ENCODE assay signal across 18 cellular contexts in genomic region chr15:45132844-45133560, GRCh38. TPM values are rescaled to one million over a fixed set of nuclear protein-coding genes. Genes with fewer than 3 reads are reported as not detected.
A peak's percentile ranks its signal among the peaks of the same experiment; 100 is the strongest.
DNase-seq lines count a peak whose midpoint lies in the region; ATAC-seq, FAIRE-seq and TF ChIP-seq lines count a peak whose summit lies in the region.
"Had no signal": no experiment of that assay in that cellular context is flagged by ENCODE, and none has a peak within 500 bp of the region (broad histone marks: within the 10 kb centered on the region; RNA-seq: fewer than 3 reads in every experiment).

No MANE protein-coding gene starts in this region.

- H3K36me3 Mint-ChIP-seq in stimulated activated memory B cell treated with anti-CD40 and anti-IgM and Interleukin-4, amounts not matched to agents 10 μg/mL and 1 μg/mL and 100 μg/mL, for 72 hours, result no peaks in the 10 kb centered on the region
- H3K36me3 Mint-ChIP-seq: CD4-positive, alpha-beta memory T cell had no signal

- H4K8ac ChIP-seq in H1 (ENCODE audit: extremely low read depth, insufficient read depth, low read length) (no peak overlapping the region), neuronal stem cell (ENCODE audit: low read depth, low read length) (no peak overlapping the region)

- no peaks in the 10 kb centered on the region for H3K79me1 ChIP-seq in H1 (ENCODE audit: low read depth, low read length)
- no peaks in the 10 kb centered on the region for H3K79me1 ChIP-seq in neuronal stem cell (ENCODE audit: low read depth, low read length)

- peak overlapping the region; percentile 43; the same call in 1 of the 2 replicates for H2BK12ac ChIP-seq in H1 (ENCODE audit: low read depth, low read length)
- H2BK12ac ChIP-seq in neuronal stem cell (ENCODE audit: low read length), result no peak overlapping the region

- no peak overlapping the region for H4K91ac ChIP-seq in H1 (replicated peaks; ENCODE audit: insufficient read length, low read length)
- H4K91ac ChIP-seq in neuronal stem cell (ENCODE audit: low read depth, low read length, poor library complexity), result no peak overlapping the region

- H3K4me3 ChIP-seq in PC-3 (ENCODE audit: low read length), result no peak overlapping the region
- no peak overlapping the region for H3K4me3 ChIP-seq in H1 (ENCODE audit: extremely low read depth in 1 of 4, insufficient read depth in 2 of 4, low read depth in 3 of 4, low read length in 4 of 4)
- no peak overlapping the region for H3K4me3 ChIP-seq in neuronal stem cell (ENCODE audit: low read length in 2 of 2)
- no peak overlapping the region for H3K4me3 ChIP-seq in MG63
- H3K4me3 ChIP-seq: A549, GM12878 had no signal

- peak; percentile 17 for DNase-seq in ELR (ENCODE audit: low read depth)
- peak; percentile 19 for DNase-seq in PC-3
- DNase-seq in H1 (ENCODE audit: low read depth in 1 of 2, low spot score in 2 of 2), result no peak
- DNase-seq in neuronal stem cell (ENCODE audit: low spot score), result no peak
- no peak for DNase-seq in anterior cingulate cortex (lab: John Stamatoyannopoulos, UW)
- DNase-seq in MG63, result no peak
- DNase-seq: CD4-positive, alpha-beta memory T cell; GOT3; KBM-7; MV-4-11; NCI-H2227 treated with DMSO at 0.1 percent for 48 hours; OCI-M1; RPMI8226; SIG-M5 had no signal

- no peak for TF ChIP-seq EP300 in H1 (IDR thresholded peaks at IDR 0.05; ENCODE audit: borderline replicate concordance in 1 of 2, low read depth in 2 of 2, low read length in 2 of 2)

- H2AFZ ChIP-seq in PC-3 (ENCODE audit: low read length) (no peak overlapping the region), H1 (ENCODE audit: low read length) (no peak overlapping the region), neuronal stem cell (ENCODE audit: low read length) (no peak overlapping the region)

- H3K23me2 ChIP-seq in H1 (ENCODE audit: low read depth, low read length), result peaks cover 5% of the 10 kb centered on the region; the same call in 1 of the 2 replicates

- TF ChIP-seq POLR2A in H1 (IDR thresholded peaks at IDR 0.05; ENCODE audit: control extremely low read depth in 1 of 2, low read depth in 2 of 2, low read length in 2 of 2), result no peak

- H3K9me3 Mint-ChIP-seq in stimulated activated memory B cell treated with anti-CD40 and anti-IgM and Interleukin-4, amounts not matched to agents 10 μg/mL and 1 μg/mL and 100 μg/mL, for 72 hours, result no peaks in the 10 kb centered on the region

- H3K27ac Mint-ChIP-seq in stimulated activated memory B cell treated with anti-CD40 and anti-IgM and Interleukin-4, amounts not matched to agents 10 μg/mL and 1 μg/mL and 100 μg/mL, for 72 hours, result no peak overlapping the region

- H3K4me1 Mint-ChIP-seq in stimulated activated memory B cell treated with anti-CD40 and anti-IgM and Interleukin-4, amounts not matched to agents 10 μg/mL and 1 μg/mL and 100 μg/mL, for 72 hours, result peaks cover 25% of the 10 kb centered on the region

- H3K27me3 ChIP-seq in PC-3 (ENCODE audit: low read length) (no peaks in the 10 kb centered on the region), H1 (replicated peaks in 1 of 4; ENCODE audit: control insufficient read depth in 3 of 4, extremely low read depth in 1 of 4, insufficient read depth in 3 of 4, low read length in 3 of 4) (peaks cover 78 to 93% (median 86%) of the 10 kb centered on the region in 4 experiments), neuronal stem cell (ENCODE audit: control insufficient read depth in 3 of 3, insufficient read depth in 3 of 3, low read depth in 1 of 3, low read length in 3 of 3) (peaks cover 35 to 93% (median 84%) of the 10 kb centered on the region in 3 experiments), MG63 (no peaks in the 10 kb centered on the region)

- no peak overlapping the region for H4K5ac ChIP-seq in H1 (ENCODE audit: insufficient read length, low read depth, low read length)

- no peak overlapping the region for H3K4me3 Mint-ChIP-seq in stimulated activated memory B cell treated with anti-CD40 and anti-IgM and Interleukin-4, amounts not matched to agents 10 μg/mL and 1 μg/mL and 100 μg/mL, for 72 hours

- H4K20me1 ChIP-seq in PC-3 (ENCODE audit: low read length), result no peaks in the 10 kb centered on the region
- peaks cover 0 to 2% of the 10 kb centered on the region in 2 experiments for H4K20me1 ChIP-seq in H1 (replicated peaks in 1 of 2; ENCODE audit: control insufficient read depth in 1 of 2, insufficient read depth in 2 of 2, low read length in 2 of 2)

- intact Hi-C loops in PC-3 (cut with micrococcal nuclease), result no loop called here

- no peak overlapping the region for H3K9ac ChIP-seq in PC-3 (ENCODE audit: low read length)
- no peak overlapping the region for H3K9ac ChIP-seq in H1 (replicated peaks in 1 of 4; ENCODE audit: extremely low read depth in 1 of 4, low read depth in 3 of 4, low read length in 3 of 4)
- H3K9ac ChIP-seq in neuronal stem cell (ENCODE audit: low read depth, low read length, poor library complexity), result no peak overlapping the region

- H3K9me3 ChIP-seq in PC-3 (ENCODE audit: low read length) (no peaks in the 10 kb centered on the region), H1 (ENCODE audit: insufficient read depth in 2 of 2, low read depth in 1 of 2, low read length in 1 of 2) (no peaks in the 10 kb centered on the region), neuronal stem cell (replicated peaks in 1 of 2; ENCODE audit: control insufficient read depth in 2 of 2, insufficient read depth in 1 of 2, low read depth in 1 of 2, low read length in 2 of 2) (peaks cover 3 to 6% of the 10 kb centered on the region in 2 donors), MG63 (no peaks in the 10 kb centered on the region)
- H3K9me3 ChIP-seq: A549 had no signal

- FAIRE-seq in H1 (lab: Jason Lieb, UNC), result no peak
- FAIRE-seq: A549, GM12878 had no signal

- no TSS peak for BruUV-seq in PC-3 (replicated peaks; lab: Mats Ljungman, UMichigan)

- CTCF ChIA-PET in PC-3 (lab: Charles Lee) (no interaction called here), H1 (lab: Charles Lee; ENCODE audit: partially characterized antibody) (interaction anchor here (0.6 to 7.9 kb wide), 8 partner anchors 9 to 1128 kb away, joined by 3 to 45 read pairs (median 7); partner anchors contain the start of genes DUOX2 and DUOXA2)

- POLR2A ChIA-PET in PC-3 (lab: Charles Lee; ENCODE audit: unreplicated experiment), result no interaction called here
- POLR2A ChIA-PET in H1 (lab: Charles Lee; ENCODE audit: partially characterized antibody), result interaction anchor here (1.9 kb wide), 1 partner anchor 17 kb away, joined by 4 read pairs; no protein-coding TSS in a partner anchor

- no peaks in the 10 kb centered on the region for H3K36me3 ChIP-seq in PC-3 (ENCODE audit: low read depth, low read length)
- H3K36me3 ChIP-seq in H1 (ENCODE audit: control insufficient read depth in 2 of 4, insufficient read depth in 4 of 4, low read length in 3 of 4), result no peaks in the 10 kb centered on the region
- H3K36me3 ChIP-seq in neuronal stem cell (replicated peaks in 1 of 2; ENCODE audit: control insufficient read depth in 2 of 2, insufficient read depth in 2 of 2, low read length in 2 of 2), result no peaks in the 10 kb centered on the region
- H3K36me3 ChIP-seq in MG63, result no peaks in the 10 kb centered on the region

- H3K4me1 ChIP-seq in PC-3 (ENCODE audit: insufficient read depth, low read length), result no peaks in the 10 kb centered on the region; the same call in 1 of the 2 replicates
- H3K4me1 ChIP-seq in H1 (replicated peaks in 1 of 4; ENCODE audit: control insufficient read depth in 3 of 4, insufficient read depth in 4 of 4, low read length in 3 of 4), result peaks cover 0 to 10% (median 6%) of the 10 kb centered on the region in 4 experiments; a peak in 5 of 7 replicates
- H3K4me1 ChIP-seq in neuronal stem cell (ENCODE audit: control insufficient read depth in 2 of 2, insufficient read depth in 1 of 2, low read depth in 1 of 2, low read length in 2 of 2), result no peaks in the 10 kb centered on the region
- H3K4me1 ChIP-seq: A549 had no signal

- H2BK120ac ChIP-seq in H1 (replicated peaks; ENCODE audit: low read depth, low read length), result no peak overlapping the region
- no peak overlapping the region for H2BK120ac ChIP-seq in neuronal stem cell (ENCODE audit: low read depth, low read length)

- H2AK5ac ChIP-seq in H1 (ENCODE audit: low read depth, low read length) (no peak overlapping the region), neuronal stem cell (ENCODE audit: low read depth, low read length) (no peak overlapping the region)

- H3K14ac ChIP-seq in H1 (ENCODE audit: insufficient read length), result no peak overlapping the region
- H3K14ac ChIP-seq in neuronal stem cell (ENCODE audit: low read length), result peak overlapping the region; percentile 1

- peaks cover 76% of the 10 kb centered on the region for H3K27me3 Mint-ChIP-seq in stimulated activated memory B cell treated with anti-CD40 and anti-IgM and Interleukin-4, amounts not matched to agents 10 μg/mL and 1 μg/mL and 100 μg/mL, for 72 hours

- no peak overlapping the region for H3K4me2 ChIP-seq in PC-3 (ENCODE audit: low read length)
- no peak overlapping the region for H3K4me2 ChIP-seq in H1 (ENCODE audit: insufficient read depth in 1 of 2, low read depth in 2 of 2, low read length in 2 of 2)
- H3K4me2 ChIP-seq in neuronal stem cell (ENCODE audit: insufficient read depth, low read length, poor library complexity, severe bottlenecking), result no peak overlapping the region
- H3K4me2 ChIP-seq: A549 had no signal

- H2BK15ac ChIP-seq in H1 (ENCODE audit: low read length) (no peak overlapping the region; the same call in 1 of the 2 replicates), neuronal stem cell (ENCODE audit: low read length) (no peak overlapping the region)

- no peak overlapping the region for H3K18ac ChIP-seq in H1 (ENCODE audit: extremely low read depth, low read length)
- no peak overlapping the region for H3K18ac ChIP-seq in neuronal stem cell (ENCODE audit: low read length)

- 74% methylated on average over 3 of the region's 3 CpGs; no CpG with 5 or more reads in 1 of the 2 experiments for WGBS in H1 (ENCODE audit: extremely low coverage in 1 of 2, insufficient coverage in 1 of 2, insufficient read length in 1 of 2, insufficient replicate concordance in 2 of 2, low coverage in 1 of 2, low lambda C conversion rate in 2 of 2, missing lambda C conversion rate in 1 of 2), 2 experiments
- WGBS in neuronal stem cell (ENCODE audit: extremely low coverage in 2 of 2, insufficient read length in 2 of 2, insufficient replicate concordance in 1 of 2), 2 donors, result no CpG with 5 or more reads among the region's 3 CpGs

- ATAC-seq in PC-3, result peak; percentile 35
- ATAC-seq in stimulated activated memory B cell treated with anti-CD40 and anti-IgM and Interleukin-4, amounts not matched to agents 10 μg/mL and 1 μg/mL and 100 μg/mL, for 72 hours, result no peak
- ATAC-seq: GM12878 had no signal

- H3K27ac ChIP-seq in PC-3 (ENCODE audit: low read length) (no peak overlapping the region), H1 (ENCODE audit: low read depth, low read length) (no peak overlapping the region), neuronal stem cell (replicated peaks; ENCODE audit: low read length) (no peak overlapping the region)
- H3K27ac ChIP-seq: A549 had no signal

- H2BK20ac ChIP-seq in H1 (ENCODE audit: low read length), result no peak overlapping the region

- TF ChIP-seq CTCF in PC-3 (conservative IDR thresholded peaks at IDR 0.05; ENCODE audit: low read depth, low read length), result no peak
- TF ChIP-seq CTCF in H1 (IDR thresholded peaks at IDR 0.05; ENCODE audit: control extremely low read depth in 1 of 3, insufficient read depth in 1 of 3, low read depth in 1 of 3, low read length in 3 of 3), result no peak

- no peaks in the 10 kb centered on the region for H3F3A ChIP-seq in PC-3 (ENCODE audit: low read length, unreplicated experiment)

- H3K56ac ChIP-seq in H1 (replicated peaks; ENCODE audit: insufficient read length, low read depth, low read length), result no peak overlapping the region

- H3K23ac ChIP-seq in H1 (ENCODE audit: insufficient read length) (no peak overlapping the region), neuronal stem cell (ENCODE audit: low read depth, low read length, poor library complexity) (peak overlapping the region; percentile 34)

- H2BK5ac ChIP-seq in H1 (ENCODE audit: low read depth, low read length), result no peak overlapping the region
- no peak overlapping the region for H2BK5ac ChIP-seq in neuronal stem cell (ENCODE audit: low read length)

- no peaks in the 10 kb centered on the region for H3K9me2 ChIP-seq in PC-3 (replicated peaks; ENCODE audit: low read length)

- TF ChIP-seq RAD21 in H1 (IDR thresholded peaks at IDR 0.05 in 1 of 2, conservative IDR thresholded peaks at IDR 0.05 in 1 of 2; ENCODE audit: low read depth in 2 of 2, low read length in 2 of 2), result no peak

- no peak overlapping the region for H3K4ac ChIP-seq in H1 (replicated peaks; ENCODE audit: insufficient read length, low read depth, low read length)
- no peak overlapping the region for H3K4ac ChIP-seq in neuronal stem cell (ENCODE audit: low read length)

- H3K79me2 ChIP-seq in PC-3 (ENCODE audit: low read length) (no peaks in the 10 kb centered on the region), H1 (ENCODE audit: control insufficient read depth in 1 of 2, insufficient read depth in 2 of 2, low read length in 2 of 2) (no peaks in the 10 kb centered on the region)

RNA-seq across cellular contexts. Expression of gene DUOX1, which starts 3.2 kb away (rescaled TPM):
- 0.29 TPM in 1 of 2 replicates, not detected in the other for total RNA-seq in PC-3 (2014; rRNA removed)
- total RNA-seq in H1 (2021; fragmentation: NEBNext Ultra II Directional; extraction: Animal tissue kit (Norgen Biotek cat#: 25700)), result 0.84 and 0.96 TPM in 2 replicates
- 1.4 and 2.0 TPM in 2 replicates for polyA plus RNA-seq in H1 (2011; rRNA removed)
- polyA plus RNA-seq in H1 (2011; cell fraction: cytosol; rRNA removed), result 0.90 TPM
- polyA plus RNA-seq in H1 (2011; cell fraction: nucleus; rRNA removed), result 6.1 TPM
- 0.99 to 2.2 TPM (median 1.7 TPM) in 4 replicates for polyA plus RNA-seq in H1 (2012, experiment 1 of 2)
- 0.47 TPM for polyA plus RNA-seq in H1 (2012, experiment 2 of 2)
- 0.57 TPM for polyA plus RNA-seq in H1 (2013, experiment 1 of 2)
- 0.50 TPM for polyA plus RNA-seq in H1 (2013, experiment 2 of 2)
- 0.88 and 2.2 TPM in 2 replicates for polyA minus RNA-seq in H1 (2011; rRNA and poly(A)+ RNA removed)
- polyA minus RNA-seq in H1 (2011; cell fraction: cytosol; rRNA and poly(A)+ RNA removed), result 1.2 TPM
- polyA minus RNA-seq in H1 (2011; cell fraction: nucleus; rRNA and poly(A)+ RNA removed), result 2.3 TPM
- 0.06 TPM for polyA plus RNA-seq in neuronal stem cell (2013, experiment 1 of 2)
- 0.03 TPM for polyA plus RNA-seq in neuronal stem cell (2013, experiment 2 of 2)
- not detected in 2 replicates for total RNA-seq in MG63 (2014; rRNA removed; shearing (Covaris generic); ENCODE audit: low replicate concordance)
- polyA plus RNA-seq: A549 had no signal

RNA-seq across cellular contexts. Expression of gene DUOXA1, which starts 3.3 kb away (rescaled TPM):
- total RNA-seq in PC-3 (2014; rRNA removed), result 1.3 TPM in 1 of 2 replicates, not detected in the other
- not detected in 2 replicates for total RNA-seq in H1 (2021; fragmentation: NEBNext Ultra II Directional; extraction: Animal tissue kit (Norgen Biotek cat#: 25700))
- polyA plus RNA-seq in H1 (2011; rRNA removed), result 0.18 and 0.24 TPM in 2 replicates
- 0.09 TPM for polyA plus RNA-seq in H1 (2011; cell fraction: cytosol; rRNA removed)
- polyA plus RNA-seq in H1 (2011; cell fraction: nucleus; rRNA removed), result 0.81 TPM
- 0.16 to 0.34 TPM in 2 of 4 replicates, not detected in the others for polyA plus RNA-seq in H1 (2012, experiment 1 of 2)
- polyA plus RNA-seq in H1 (2012, experiment 2 of 2), result not detected
- polyA plus RNA-seq in H1 (2013, experiment 1 of 2), result not detected
- 0.17 TPM for polyA plus RNA-seq in H1 (2013, experiment 2 of 2)
- polyA minus RNA-seq in H1 (2011; rRNA and poly(A)+ RNA removed), result 0.57 and 0.66 TPM in 2 replicates
- not detected for polyA minus RNA-seq in H1 (2011; cell fraction: cytosol; rRNA and poly(A)+ RNA removed)
- polyA minus RNA-seq in H1 (2011; cell fraction: nucleus; rRNA and poly(A)+ RNA removed), result 0.30 TPM
- 0.04 TPM for polyA plus RNA-seq in neuronal stem cell (2013, experiment 1 of 2)
- polyA plus RNA-seq in neuronal stem cell (2013, experiment 2 of 2), result not detected
- not detected in 2 replicates for total RNA-seq in MG63 (2014; rRNA removed; shearing (Covaris generic); ENCODE audit: low replicate concordance)
- polyA plus RNA-seq: BJ; CD4-positive, alpha-beta memory T cell; GM12878 had no signal

RNA-seq across cellular contexts. Expression of gene DUOXA2, which starts 18.9 kb away (rescaled TPM):
- total RNA-seq in PC-3 (2014; rRNA removed), result not detected in 2 replicates
- not detected in 2 replicates for total RNA-seq in H1 (2021; fragmentation: NEBNext Ultra II Directional; extraction: Animal tissue kit (Norgen Biotek cat#: 25700))
- 0.05 TPM in 1 of 2 replicates, not detected in the other for polyA plus RNA-seq in H1 (2011; rRNA removed)
- not detected for polyA plus RNA-seq in H1 (2011; cell fraction: cytosol; rRNA removed)
- polyA plus RNA-seq in H1 (2011; cell fraction: nucleus; rRNA removed), result not detected
- polyA plus RNA-seq in H1 (2012, experiment 1 of 2), result not detected in 4 replicates
- not detected for polyA plus RNA-seq in H1 (2012, experiment 2 of 2)
- not detected for polyA plus RNA-seq in H1 (2013, experiment 1 of 2)
- polyA plus RNA-seq in H1 (2013, experiment 2 of 2), result not detected
- not detected in 2 replicates for polyA minus RNA-seq in H1 (2011; rRNA and poly(A)+ RNA removed)
- polyA minus RNA-seq in H1 (2011; cell fraction: cytosol; rRNA and poly(A)+ RNA removed), result not detected
- not detected for polyA minus RNA-seq in H1 (2011; cell fraction: nucleus; rRNA and poly(A)+ RNA removed)
- not detected for polyA plus RNA-seq in neuronal stem cell (2013, experiment 1 of 2)
- not detected for polyA plus RNA-seq in neuronal stem cell (2013, experiment 2 of 2)
- total RNA-seq in MG63 (2014; rRNA removed; shearing (Covaris generic); ENCODE audit: low replicate concordance), result not detected in 2 replicates
- total RNA-seq: CD4-positive, alpha-beta memory T cell; GM12878 had no signal
- polyA plus RNA-seq: A549; BJ; CD4-positive, alpha-beta memory T cell; GM12878 had no signal

RNA-seq across cellular contexts. Expression of gene DUOX2, which starts 19.0 kb away (rescaled TPM):
- not detected in 2 replicates for total RNA-seq in PC-3 (2014; rRNA removed)
- total RNA-seq in H1 (2021; fragmentation: NEBNext Ultra II Directional; extraction: Animal tissue kit (Norgen Biotek cat#: 25700)), result not detected in 2 replicates
- polyA plus RNA-seq in H1 (2011; rRNA removed), result 0.08 and 0.31 TPM in 2 replicates
- 0.03 TPM for polyA plus RNA-seq in H1 (2011; cell fraction: cytosol; rRNA removed)
- polyA plus RNA-seq in H1 (2011; cell fraction: nucleus; rRNA removed), result 0.30 TPM
- 0.04 to 0.16 TPM (median 0.08 TPM) in 3 of 4 replicates, not detected in the other for polyA plus RNA-seq in H1 (2012, experiment 1 of 2)
- 0.07 TPM for polyA plus RNA-seq in H1 (2012, experiment 2 of 2)
- polyA plus RNA-seq in H1 (2013, experiment 1 of 2), result 0.18 TPM
- polyA plus RNA-seq in H1 (2013, experiment 2 of 2), result 0.02 TPM
- polyA minus RNA-seq in H1 (2011; rRNA and poly(A)+ RNA removed), result 0.02 and 0.09 TPM in 2 replicates
- polyA minus RNA-seq in H1 (2011; cell fraction: cytosol; rRNA and poly(A)+ RNA removed), result not detected
- 0.10 TPM for polyA minus RNA-seq in H1 (2011; cell fraction: nucleus; rRNA and poly(A)+ RNA removed)
- polyA plus RNA-seq in neuronal stem cell (2013, experiment 1 of 2), result 0.01 TPM
- 0.01 TPM for polyA plus RNA-seq in neuronal stem cell (2013, experiment 2 of 2)
- total RNA-seq in MG63 (2014; rRNA removed; shearing (Covaris generic); ENCODE audit: low replicate concordance), result not detected in 2 replicates
- polyA plus RNA-seq: BJ, GM12878 had no signal

RNA-seq across cellular contexts. Expression of gene SHF, which starts 54.8 kb away (rescaled TPM):
- 1.2 and 2.2 TPM in 2 replicates for total RNA-seq in PC-3 (2014; rRNA removed)
- total RNA-seq in H1 (2021; fragmentation: NEBNext Ultra II Directional; extraction: Animal tissue kit (Norgen Biotek cat#: 25700)), result 23.9 and 26.7 TPM in 2 replicates
- 13.1 and 16.0 TPM in 2 replicates for polyA plus RNA-seq in H1 (2011; rRNA removed)
- polyA plus RNA-seq in H1 (2011; cell fraction: cytosol; rRNA removed), result 17.4 TPM
- 22.5 TPM for polyA plus RNA-seq in H1 (2011; cell fraction: nucleus; rRNA removed)
- polyA plus RNA-seq in H1 (2012, experiment 1 of 2), result 22.3 to 30.4 TPM (median 28.4 TPM) in 4 replicates
- 34.9 TPM for polyA plus RNA-seq in H1 (2012, experiment 2 of 2)
- polyA plus RNA-seq in H1 (2013, experiment 1 of 2), result 18.8 TPM
- polyA plus RNA-seq in H1 (2013, experiment 2 of 2), result 20.8 TPM
- 15.2 and 23.3 TPM in 2 replicates for polyA minus RNA-seq in H1 (2011; rRNA and poly(A)+ RNA removed)
- polyA minus RNA-seq in H1 (2011; cell fraction: cytosol; rRNA and poly(A)+ RNA removed), result 15.0 TPM
- 23.6 TPM for polyA minus RNA-seq in H1 (2011; cell fraction: nucleus; rRNA and poly(A)+ RNA removed)
- 31.0 TPM for polyA plus RNA-seq in neuronal stem cell (2013, experiment 1 of 2)
- 29.9 TPM for polyA plus RNA-seq in neuronal stem cell (2013, experiment 2 of 2)
- total RNA-seq in MG63 (2014; rRNA removed; shearing (Covaris generic); ENCODE audit: low replicate concordance), result 0.33 TPM in 1 of 2 replicates, not detected in the other

Comparison
In these comparisons a context has a peak if more than half of its experiments do, and no peak if none do; other contexts are left out.
1. DNase-seq: peak in ELR (single experiment) and PC-3 (single experiment); none in H1 (0 of 2), neuronal stem cell (single experiment), anterior cingulate cortex (0 of 58) and MG63 (single experiment).